23 cellular contexts compared by ENCODE assay signal in the genomic region with DNA sequence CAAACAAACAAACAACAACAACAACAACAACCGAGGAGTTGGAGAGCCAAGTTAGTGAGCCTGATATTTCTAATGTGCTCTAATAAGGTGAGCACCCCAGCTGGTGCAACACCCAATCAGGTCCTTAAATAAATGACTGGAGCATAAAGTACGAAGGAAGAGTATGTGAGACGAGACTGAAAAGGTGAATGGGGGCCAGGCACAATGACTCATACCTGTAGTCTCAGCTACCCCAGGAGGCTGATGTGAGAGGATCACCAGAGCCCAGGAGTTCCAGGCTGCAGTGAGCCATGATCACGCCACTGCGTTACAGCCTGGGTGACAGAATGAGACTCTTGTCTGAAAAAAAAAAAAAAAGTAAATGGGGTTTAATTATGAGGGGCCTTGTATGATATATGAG.
A peak's percentile ranks its signal among the peaks of the same experiment; 100 is the strongest.
DNase-seq lines count a peak whose midpoint lies in the region; ATAC-seq, FAIRE-seq and TF ChIP-seq lines count a peak whose summit lies in the region.
"Had no signal": no experiment of that assay in that cellular context is flagged by ENCODE, and none has a peak within 500 bp of the region (broad histone marks: within the 10 kb centered on the region; RNA-seq: fewer than 3 reads in every experiment).

No MANE protein-coding gene starts in this region.

- no peak overlapping the region for H4K8ac ChIP-seq in H1 (ENCODE audit: extremely low read depth, insufficient read depth, low read length)
- no peak overlapping the region for H4K8ac ChIP-seq in mesendoderm (ENCODE audit: low read depth, low read length)

- TF ChIP-seq EP300 in H1 (IDR thresholded peaks at IDR 0.05; ENCODE audit: borderline replicate concordance in 1 of 2, low read depth in 2 of 2, low read length in 2 of 2) = no peak

- H3K56ac ChIP-seq in H1 (replicated peaks; ENCODE audit: insufficient read length, low read depth, low read length) = no peak overlapping the region
- H3K56ac ChIP-seq in mesendoderm (ENCODE audit: low read length) = no peak overlapping the region

- DNase-seq in GM23338 (ENCODE audit: low spot score) (no peak), SJSA1 (ENCODE audit: low read depth in 1 of 2, low spot score in 2 of 2) (no peak), H1 (ENCODE audit: low read depth in 1 of 2, low spot score in 2 of 2) (no peak), mesendoderm (peak; percentile 45), chondrocyte (ENCODE audit: low spot score) (no peak)
- no peak for DNase-seq in activated CD8-positive, alpha-beta memory T cell treated with anti-CD3 and anti-CD28 coated beads for 24 hours
- DNase-seq in activated CD4-positive, alpha-beta T cell treated with anti-CD3 and anti-CD28 coated beads, Interleukin-2, amount 10 ng/mL, durations not matched to agents 7 days and 5 days = no peak
- DNase-seq: BE2C; C1 segment of cervical spinal cord; CD4-positive, CD25-positive, alpha-beta regulatory T cell; CD8-positive, alpha-beta memory T cell; COR-L47; DMS 273 treated with DMSO at 0.1 percent for 48 hours; DMS53; HFFc6; KBM-7 had no signal

- TF ChIP-seq CTCF in GM23338 (conservative IDR thresholded peaks at IDR 0.05; ENCODE audit: low read depth in 2 of 2) = no peak
- no peak for TF ChIP-seq CTCF in H1 (IDR thresholded peaks at IDR 0.05; ENCODE audit: control extremely low read depth in 1 of 3, insufficient read depth in 1 of 3, low read depth in 1 of 3, low read length in 3 of 3)
- TF ChIP-seq CTCF in chondrocyte (IDR thresholded peaks at IDR 0.05) = no peak

- no peak overlapping the region for H2BK12ac ChIP-seq in H1 (ENCODE audit: low read depth, low read length)

- no peaks in the 10 kb centered on the region for H3K9me3 Mint-ChIP-seq in GM23338
- no peaks in the 10 kb centered on the region for H3K9me3 Mint-ChIP-seq in chondrocyte (ENCODE audit: low read depth)
- peaks cover 2% of the 10 kb centered on the region for H3K9me3 Mint-ChIP-seq in activated CD4-positive, alpha-beta T cell treated with anti-CD3 and anti-CD28 coated beads, Interleukin-2, amount 10 ng/mL, durations not matched to agents 7 days and 5 days
- H3K9me3 Mint-ChIP-seq: HFFc6 had no signal

- H3K4ac ChIP-seq in H1 (replicated peaks; ENCODE audit: insufficient read length, low read depth, low read length) (no peak overlapping the region), mesendoderm (ENCODE audit: low read depth, low read length) (no peak overlapping the region)

- H3K36me3 ChIP-seq in GM23338 (ENCODE audit: insufficient read depth) (no peaks in the 10 kb centered on the region), SJSA1 (no peaks in the 10 kb centered on the region), H1 (ENCODE audit: control insufficient read depth in 2 of 4, insufficient read depth in 4 of 4, low read length in 3 of 4) (no peaks in the 10 kb centered on the region), mesendoderm (ENCODE audit: control insufficient read depth, insufficient read depth, low read length) (no peaks in the 10 kb centered on the region)
- H3K36me3 ChIP-seq: BE2C had no signal

- no peaks in the 10 kb centered on the region for H3K23me2 ChIP-seq in H1 (ENCODE audit: low read depth, low read length)

- H3K4me3 ChIP-seq in GM23338 (no peak overlapping the region), SJSA1 (no peak overlapping the region), H1 (ENCODE audit: extremely low read depth in 1 of 4, insufficient read depth in 2 of 4, low read depth in 3 of 4, low read length in 4 of 4) (no peak overlapping the region), mesendoderm (ENCODE audit: low read length) (no peak overlapping the region)

- no peaks in the 10 kb centered on the region for H3K79me1 ChIP-seq in H1 (ENCODE audit: low read depth, low read length)
- no peaks in the 10 kb centered on the region for H3K79me1 ChIP-seq in mesendoderm (ENCODE audit: low read length)

- H4K5ac ChIP-seq in H1 (ENCODE audit: insufficient read length, low read depth, low read length) = no peak overlapping the region
- H4K5ac ChIP-seq in mesendoderm (ENCODE audit: low read length) = no peak overlapping the region

- no peak for TF ChIP-seq POLR2A in H1 (IDR thresholded peaks at IDR 0.05; ENCODE audit: control extremely low read depth in 1 of 2, low read depth in 2 of 2, low read length in 2 of 2)

- H4K20me1 ChIP-seq in GM23338 (replicated peaks; ENCODE audit: insufficient read depth) = no peaks in the 10 kb centered on the region
- H4K20me1 ChIP-seq in H1 (replicated peaks in 1 of 2; ENCODE audit: control insufficient read depth in 1 of 2, insufficient read depth in 2 of 2, low read length in 2 of 2) = peaks cover 0 to 2% of the 10 kb centered on the region in 2 experiments

- 90% methylated on average over 5 of the region's 5 CpGs; no CpG with 5 or more reads in 1 of the 2 experiments for WGBS in H1 (ENCODE audit: extremely low coverage in 1 of 2, insufficient coverage in 1 of 2, insufficient read length in 1 of 2, insufficient replicate concordance in 2 of 2, low coverage in 1 of 2, low lambda C conversion rate in 2 of 2, missing lambda C conversion rate in 1 of 2), 2 experiments
- no CpG with 5 or more reads among the region's 5 CpGs for WGBS in mesendoderm (ENCODE audit: extremely low coverage, insufficient coverage, low lambda C conversion rate)

- H3K9me2 ChIP-seq in GM23338 (ENCODE audit: insufficient read depth) = no peaks in the 10 kb centered on the region

- H4K91ac ChIP-seq in H1 (replicated peaks; ENCODE audit: insufficient read length, low read length) = no peak overlapping the region

- H3K18ac ChIP-seq in H1 (ENCODE audit: extremely low read depth, low read length) (no peak overlapping the region), mesendoderm (ENCODE audit: low read length) (no peak overlapping the region)

- H3K9me3 ChIP-seq in SJSA1 (replicated peaks) = no peaks in the 10 kb centered on the region
- no peaks in the 10 kb centered on the region for H3K9me3 ChIP-seq in H1 (ENCODE audit: insufficient read depth in 2 of 2, low read depth in 1 of 2, low read length in 1 of 2)
- H3K9me3 ChIP-seq: BE2C had no signal

- H2AFZ ChIP-seq in GM23338 (peak overlapping the region; percentile 73; the same call in 1 of the 2 replicates), H1 (ENCODE audit: low read length) (0 out of 2 replicates have a peak overlapping the region, but pooled peaks have one; percentile 54)

- H3K4me1 Mint-ChIP-seq in GM23338 = peaks cover 63% of the 10 kb centered on the region
- peaks cover 4% of the 10 kb centered on the region for H3K4me1 Mint-ChIP-seq in chondrocyte (ENCODE audit: low read depth)
- no peaks in the 10 kb centered on the region for H3K4me1 Mint-ChIP-seq in activated CD4-positive, alpha-beta T cell treated with anti-CD3 and anti-CD28 coated beads, Interleukin-2, amount 10 ng/mL, durations not matched to agents 7 days and 5 days
- H3K4me1 Mint-ChIP-seq: CD4-positive, CD25-positive, alpha-beta regulatory T cell; CD8-positive, alpha-beta memory T cell; IgD-negative memory B cell had no signal

- H3K27ac Mint-ChIP-seq in GM23338 (peak overlapping the region; percentile 51), chondrocyte (ENCODE audit: unreplicated experiment) (no peak overlapping the region)
- H3K27ac Mint-ChIP-seq in activated CD4-positive, alpha-beta T cell treated with anti-CD3 and anti-CD28 coated beads, Interleukin-2, amount 10 ng/mL, durations not matched to agents 7 days and 5 days = no peak overlapping the region
- H3K27ac Mint-ChIP-seq: CD4-positive, CD25-positive, alpha-beta regulatory T cell; HFFc6; IgD-negative memory B cell had no signal

- no peak overlapping the region for H3K9ac ChIP-seq in H1 (replicated peaks in 1 of 4; ENCODE audit: extremely low read depth in 1 of 4, low read depth in 3 of 4, low read length in 3 of 4)
- H3K9ac ChIP-seq in mesendoderm (ENCODE audit: low read length) = no peak overlapping the region

- H3K4me3 Mint-ChIP-seq in GM23338 (no peak overlapping the region), chondrocyte (ENCODE audit: unreplicated experiment) (no peak overlapping the region)
- H3K4me3 Mint-ChIP-seq in activated CD4-positive, alpha-beta T cell treated with anti-CD3 and anti-CD28 coated beads, Interleukin-2, amount 10 ng/mL, durations not matched to agents 7 days and 5 days = no peak overlapping the region
- H3K4me3 Mint-ChIP-seq: CD4-positive, CD25-positive, alpha-beta regulatory T cell; CD8-positive, alpha-beta memory T cell; HFFc6; IgD-negative memory B cell had no signal

- H2BK20ac ChIP-seq in H1 (ENCODE audit: low read length) = no peak overlapping the region

- POLR2A ChIA-PET in H1 (lab: Charles Lee; ENCODE audit: partially characterized antibody) = no interaction called here
- POLR2A ChIA-PET in activated CD4-positive, alpha-beta T cell treated with anti-CD3 and anti-CD28 coated beads, Interleukin-2, amount 10 ng/mL, durations not matched to agents 7 days and 5 days (lab: Charles Lee) = no interaction called here

- H3K27me3 Mint-ChIP-seq in GM23338 (ENCODE audit: insufficient read depth, low read depth, poor library complexity) = peaks cover 4% of the 10 kb centered on the region
- H3K27me3 Mint-ChIP-seq in chondrocyte (ENCODE audit: low read depth) = peaks cover 16% of the 10 kb centered on the region
- H3K27me3 Mint-ChIP-seq in activated CD4-positive, alpha-beta T cell treated with anti-CD3 and anti-CD28 coated beads, Interleukin-2, amount 10 ng/mL, durations not matched to agents 7 days and 5 days = no peaks in the 10 kb centered on the region
- H3K27me3 Mint-ChIP-seq: CD4-positive, CD25-positive, alpha-beta regulatory T cell; CD8-positive, alpha-beta memory T cell had no signal

- H2BK120ac ChIP-seq in H1 (replicated peaks; ENCODE audit: low read depth, low read length) = no peak overlapping the region
- H2BK120ac ChIP-seq in mesendoderm (ENCODE audit: low read depth, low read length) = no peak overlapping the region

- no peaks in the 10 kb centered on the region for H3K27me3 ChIP-seq in GM23338 (ENCODE audit: insufficient read depth)
- H3K27me3 ChIP-seq in SJSA1 (replicated peaks) = no peaks in the 10 kb centered on the region
- H3K27me3 ChIP-seq in H1 (replicated peaks in 1 of 4; ENCODE audit: control insufficient read depth in 3 of 4, extremely low read depth in 1 of 4, insufficient read depth in 3 of 4, low read length in 3 of 4) = no peaks in the 10 kb centered on the region
- no peaks in the 10 kb centered on the region for H3K27me3 ChIP-seq in mesendoderm (ENCODE audit: insufficient read depth, low read length, poor library complexity)
- H3K27me3 ChIP-seq: BE2C had no signal

- FAIRE-seq in H1 (lab: Jason Lieb, UNC) = no peak
- FAIRE-seq: G401.6, GM12892, GM18507, H54, HepG2 had no signal

- no peak overlapping the region for H3K14ac ChIP-seq in H1 (ENCODE audit: insufficient read length)

- H3K4me1 ChIP-seq in GM23338 (ENCODE audit: insufficient read depth) (peaks cover 21% of the 10 kb centered on the region; the same call in 1 of the 2 replicates), SJSA1 (replicated peaks) (peaks cover 35% of the 10 kb centered on the region), H1 (replicated peaks in 1 of 4; ENCODE audit: control insufficient read depth in 3 of 4, insufficient read depth in 4 of 4, low read length in 3 of 4) (peaks cover 0 to 8% (median 7%) of the 10 kb centered on the region in 4 experiments; a peak in 4 of 7 replicates), mesendoderm (ENCODE audit: control insufficient read depth, low read depth, low read length) (no peaks in the 10 kb centered on the region)
- H3K4me1 ChIP-seq: BE2C had no signal

- H2BK5ac ChIP-seq in H1 (ENCODE audit: low read depth, low read length) (no peak overlapping the region), mesendoderm (ENCODE audit: low read length) (no peak overlapping the region)

- H3K79me2 ChIP-seq in GM23338 (replicated peaks; ENCODE audit: insufficient read depth) (no peaks in the 10 kb centered on the region), H1 (ENCODE audit: control insufficient read depth in 1 of 2, insufficient read depth in 2 of 2, low read length in 2 of 2) (no peaks in the 10 kb centered on the region), mesendoderm (ENCODE audit: control insufficient read depth, insufficient read depth, low read length) (no peaks in the 10 kb centered on the region)

- no peak overlapping the region for H2AK5ac ChIP-seq in H1 (ENCODE audit: low read depth, low read length)
- H2AK5ac ChIP-seq in mesendoderm (ENCODE audit: low read length) = no peak overlapping the region

- no peak for ATAC-seq in GM23338
- ATAC-seq: HCT116, HepG2 had no signal

- H3K36me3 Mint-ChIP-seq in GM23338 (ENCODE audit: low read depth) (no peaks in the 10 kb centered on the region), chondrocyte (ENCODE audit: low read depth) (no peaks in the 10 kb centered on the region)
- no peaks in the 10 kb centered on the region for H3K36me3 Mint-ChIP-seq in activated CD4-positive, alpha-beta T cell treated with anti-CD3 and anti-CD28 coated beads, Interleukin-2, amount 10 ng/mL, durations not matched to agents 7 days and 5 days (ENCODE audit: low read depth)
- H3K36me3 Mint-ChIP-seq: CD4-positive, CD25-positive, alpha-beta regulatory T cell; CD8-positive, alpha-beta memory T cell; IgD-negative memory B cell had no signal

- H2BK15ac ChIP-seq in H1 (ENCODE audit: low read length) (no peak overlapping the region), mesendoderm (replicated peaks; ENCODE audit: low read depth) (no peak overlapping the region)

- H3F3A ChIP-seq in GM23338 (replicated peaks; ENCODE audit: low read depth) = no peaks in the 10 kb centered on the region

- H3K23ac ChIP-seq in H1 (ENCODE audit: insufficient read length) = no peak overlapping the region
- H3K23ac ChIP-seq in mesendoderm (ENCODE audit: low read length) = no peak overlapping the region

- TF ChIP-seq RAD21 in H1 (IDR thresholded peaks at IDR 0.05 in 1 of 2, conservative IDR thresholded peaks at IDR 0.05 in 1 of 2; ENCODE audit: low read depth in 2 of 2, low read length in 2 of 2) = no peak

- H3K27ac ChIP-seq in GM23338 (ENCODE audit: low read depth) = no peak overlapping the region
- H3K27ac ChIP-seq in SJSA1 = peak overlapping the region; percentile 68
- H3K27ac ChIP-seq in H1 (ENCODE audit: low read depth, low read length) = no peak overlapping the region
- no peak overlapping the region for H3K27ac ChIP-seq in mesendoderm (ENCODE audit: low read depth, low read length)

- CTCF ChIA-PET in H1 (lab: Charles Lee; ENCODE audit: partially characterized antibody) = interaction anchor here (1.5 to 1.7 kb wide), 2 partner anchors 11 to 124 kb away, joined by 3 to 5 read pairs; no protein-coding TSS in a partner anchor
- CTCF ChIA-PET in activated CD4-positive, alpha-beta T cell treated with anti-CD3 and anti-CD28 coated beads, Interleukin-2, amount 10 ng/mL, durations not matched to agents 7 days and 5 days (lab: Charles Lee) = no interaction called here

- H3K4me2 ChIP-seq in GM23338 (no peak overlapping the region), H1 (ENCODE audit: insufficient read depth in 1 of 2, low read depth in 2 of 2, low read length in 2 of 2) (no peak overlapping the region), mesendoderm (ENCODE audit: low read length) (no peak overlapping the region)
